9 cellular contexts compared by ENCODE assay signal in the genomic region with DNA sequence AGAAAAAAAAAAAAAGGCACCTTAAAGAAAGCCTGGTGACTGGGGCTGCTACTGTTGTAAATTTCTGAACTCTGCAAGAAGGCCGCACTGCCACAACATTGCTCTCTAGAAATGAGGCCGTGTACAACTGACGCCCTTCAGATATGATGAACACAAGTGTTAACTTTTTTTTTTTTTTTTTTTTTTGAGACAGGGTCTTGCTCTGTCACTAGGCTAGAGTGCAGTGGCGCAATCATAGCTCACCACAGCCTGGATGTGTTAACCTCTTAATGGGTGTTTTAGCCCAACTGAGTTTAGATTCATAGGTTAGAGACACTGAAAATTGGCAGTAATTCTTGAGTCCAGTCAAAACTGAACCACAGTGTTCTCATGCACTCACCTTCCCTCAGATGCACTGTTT. TPM values are rescaled to one million over a fixed set of nuclear protein-coding genes. Genes with fewer than 3 reads are reported as not detected.
"Had no signal": no experiment of that assay in that cellular context is flagged by ENCODE, and none has a peak within 500 bp of the region (broad histone marks: within the 10 kb centered on the region; RNA-seq: fewer than 3 reads in every experiment).

No MANE protein-coding gene starts in this region.

RNA-seq across cellular contexts. Expression of gene ACR, which starts 42.2 kb away (rescaled TPM):
- total RNA-seq: activated CD4-positive, alpha-beta memory T cell treated with anti-CD3 and anti-CD28 coated beads, Interleukin-2, amount 10 ng/mL, durations not matched to agents 7 days and 5 days; activated CD4-positive, alpha-beta T cell treated with anti-CD3 and anti-CD28 coated beads, Interleukin-2, amount 10 ng/mL, durations not matched to agents 7 days and 5 days; activated naive CD4-positive, alpha-beta T cell treated with anti-CD3 and anti-CD28 coated beads for 36 hours; activated naive CD8-positive, alpha-beta T cell treated with anti-CD3 and anti-CD28 coated beads for 36 hours; activated T-cell treated with anti-CD3 and anti-CD28 coated beads, Interleukin-2, amount 50 U/mL, for 4 hours; activated T-helper 17 cell treated with anti-CD3 and anti-CD28 coated beads, Interleukin-2, amount 50 U/mL, for 72 hours; cerebellum; MCF 10A; SJCRH30 had no signal
